Comparison of ENCODE assay signal across 10 cellular contexts in genomic region chr13:112007191-112007590, GRCh38. TPM values are rescaled to one million over a fixed set of nuclear protein-coding genes. Genes with fewer than 3 reads are reported as not detected.
"Had no signal": no experiment of that assay in that cellular context is flagged by ENCODE, and none has a peak within 500 bp of the region (broad histone marks: within the 10 kb centered on the region; RNA-seq: fewer than 3 reads in every experiment).

No MANE protein-coding gene starts in this region.

- DNase-seq: GM23248, GOT3, H7, H9, HCEC 1CT, HFFc6 had no signal

- H3K4me3 ChIP-seq: GM23248, GM23338, HAP-1 had no signal

- H3K36me3 ChIP-seq: HAP-1 had no signal

- H3K9me3 ChIP-seq: HAP-1 had no signal

- ATAC-seq: GM23338, HCT116 had no signal

- H3K4me1 ChIP-seq: HAP-1 had no signal

- H3K27ac ChIP-seq: GM23248 had no signal

RNA-seq across cellular contexts. Expression of gene SOX1, which starts 59.8 kb away (rescaled TPM):
- total RNA-seq: GM23248, H4, H7, HFFc6 had no signal
- polyA plus RNA-seq: GM23248 had no signal
